ENCODE assay signal across 10 cellular contexts in genomic region chrX:137166591-137166990, GRCh38.
DNase-seq lines count a peak whose midpoint lies in the region; ATAC-seq and TF ChIP-seq lines count a peak whose summit lies in the region.
"Had no signal": no experiment of that assay in that cellular context is flagged by ENCODE, and none has a peak within 500 bp of the region (broad histone marks: within the 10 kb centered on the region; RNA-seq: fewer than 3 reads in every experiment).

No MANE protein-coding gene starts in this region.

- H3K4me3 ChIP-seq in HCT116 (replicated peaks in 1 of 2; ENCODE audit: low read depth in 1 of 2, low read length in 2 of 2), result no peak overlapping the region
- H3K4me3 ChIP-seq in right lobe of liver, result no peak overlapping the region

- H3K9ac ChIP-seq in HCT116 (ENCODE audit: low read length), result no peak overlapping the region

- H3K79me2 ChIP-seq in HCT116 (ENCODE audit: insufficient read depth, low read length), result no peaks in the 10 kb centered on the region

- RAD21 ChIA-PET in HCT116 (lab: Charles Lee; ENCODE audit: low non-redundant PET in 1 of 2, low total read pairs in 2 of 2, uncharacterized antibody in 2 of 2, unreplicated experiment in 2 of 2), result no interaction called here

- no peaks in the 10 kb centered on the region for H3K4me1 Mint-ChIP-seq in WTC11
- H3K4me1 Mint-ChIP-seq: memory B cell had no signal

- no peaks in the 10 kb centered on the region for H3K36me3 Mint-ChIP-seq in WTC11
- H3K36me3 Mint-ChIP-seq: memory B cell had no signal

- BruUV-seq in HCT116 (replicated peaks; lab: Mats Ljungman, UMichigan), result no TSS peak

- no peak overlapping the region for H3K4me3 Mint-ChIP-seq in WTC11
- H3K4me3 Mint-ChIP-seq: memory B cell had no signal

- H3K4me1 ChIP-seq in HCT116 (ENCODE audit: control insufficient read depth in 1 of 2, insufficient read depth in 2 of 2, low read length in 2 of 2), result no peaks in the 10 kb centered on the region
- no peaks in the 10 kb centered on the region for H3K4me1 ChIP-seq in right lobe of liver

- H3K9me3 Mint-ChIP-seq in WTC11, result no peaks in the 10 kb centered on the region
- H3K9me3 Mint-ChIP-seq: memory B cell had no signal

- H3K27ac ChIP-seq in HCT116 (ENCODE audit: low read depth, low read length) (no peak overlapping the region), right lobe of liver (no peak overlapping the region)

- TF ChIP-seq CTCF in HCT116 (IDR thresholded peaks at IDR 0.05 in 2 of 3, conservative IDR thresholded peaks at IDR 0.05 in 1 of 3; ENCODE audit: borderline replicate concordance in 1 of 3, insufficient read depth in 1 of 3, low read depth in 2 of 3, low read length in 2 of 3) (peak; percentile 4 to 43 (median 34); a peak in 3 of 6 replicates), WTC11 (IDR thresholded peaks at IDR 0.05) (peak; percentile 30; the same call in 1 of the 2 replicates), right lobe of liver (IDR thresholded peaks at IDR 0.05) (peak; percentile 43 to 65 (median 54))

- peak; percentile 15; the same call in 1 of the 2 replicates for TF ChIP-seq RAD21 in HCT116 (IDR thresholded peaks at IDR 0.05; ENCODE audit: low read depth)

- CTCF ChIA-PET in HCT116 (lab: Charles Lee), result no interaction called here
- CTCF ChIA-PET in WTC11 (lab: Charles Lee), result interaction anchor here (0.9 to 1.7 kb wide), 9 partner anchors 8 to 962 kb away, joined by 3 to 5 read pairs (median 4); no protein-coding TSS in a partner anchor

- H3K27me3 Mint-ChIP-seq in WTC11 (ENCODE audit: low read depth), result no peaks in the 10 kb centered on the region

- H4K20me1 ChIP-seq in HCT116 (ENCODE audit: insufficient read depth), result no peaks in the 10 kb centered on the region

- no peaks in the 10 kb centered on the region for H3K36me3 ChIP-seq in HCT116 (ENCODE audit: control insufficient read depth in 1 of 2, insufficient read depth in 2 of 2, low read length in 2 of 2)
- H3K36me3 ChIP-seq in right lobe of liver, result no peaks in the 10 kb centered on the region

- no peak overlapping the region for H2AFZ ChIP-seq in HCT116 (ENCODE audit: low read depth, low read length, poor library complexity, severe bottlenecking)

- no peaks in the 10 kb centered on the region for H3K27me3 ChIP-seq in HCT116 (ENCODE audit: insufficient read depth, low read length)
- no peaks in the 10 kb centered on the region for H3K27me3 ChIP-seq in right lobe of liver

- POLR2A ChIA-PET in HCT116 (lab: Charles Lee), result no interaction called here
- POLR2A ChIA-PET in WTC11 (lab: Charles Lee), result no interaction called here

- intact Hi-C loops in HCT116 (cut with micrococcal nuclease) (no loop called here), right lobe of liver (cut with DNase I) (no loop called here)

- 37% methylated on average over 2 of the region's 2 CpGs for WGBS in right lobe of liver (ENCODE audit: insufficient coverage, low coverage, low lambda C conversion rate, missing lambda C conversion rate)

- ATAC-seq in HCT116, result no peak
- 0 out of 2 replicates have a peak, but pooled peaks have one; percentile 52 for ATAC-seq in WTC11
- peak; percentile 59 to 82 (median 76) for ATAC-seq in right lobe of liver
- no peak for ATAC-seq in HG03521 (IDR thresholded peaks at IDR 0.05; ENCODE audit: unreplicated experiment)

- TF ChIP-seq POLR2A in HCT116 (IDR thresholded peaks at IDR 0.05; ENCODE audit: borderline replicate concordance, extremely low read depth, insufficient read depth, insufficient read length) (no peak), right lobe of liver (IDR thresholded peaks at IDR 0.05) (no peak)

- H3K9me3 ChIP-seq in HCT116 (ENCODE audit: control insufficient read depth in 1 of 2, insufficient read depth in 1 of 2, low read depth in 1 of 2, low read length in 2 of 2) (no peaks in the 10 kb centered on the region), right lobe of liver (no peaks in the 10 kb centered on the region)

- no peaks in the 10 kb centered on the region for H3K9me2 ChIP-seq in HCT116 (ENCODE audit: insufficient read depth)

- peak; percentile 35 for DNase-seq in NCI-H82 (lab: John Stamatoyannopoulos, UW)
- DNase-seq in NCI-H82 treated with DMSO at 0.1 percent for 48 hours (lab: John Stamatoyannopoulos, UW; ENCODE audit: unreplicated experiment), result no peak
- no peak for DNase-seq in HCT116 (ENCODE audit: low read depth, low spot score)
- DNase-seq in WTC11 (ENCODE audit: low spot score), result peak; percentile 53
- peak in 1 of 3 donors; percentile 24 for DNase-seq in right lobe of liver
- no peak for DNase-seq in middle frontal gyrus (ENCODE audit: extremely low spot score, low spot score)
- DNase-seq in NCI-H2029 (lab: John Stamatoyannopoulos, UW), result no peak
- DNase-seq: activated CD4-positive, CD25-positive, alpha-beta regulatory T cell had no signal

- no peak overlapping the region for H3K4me2 ChIP-seq in HCT116 (ENCODE audit: low read length)

- H3K27ac Mint-ChIP-seq in WTC11, result no peak overlapping the region
- H3K27ac Mint-ChIP-seq: memory B cell had no signal

TF ChIP-seq in HCT116, 20 proteins besides CTCF, POLR2A, EP300 and RAD21:
- TF ChIP-seq SRF (IDR thresholded peaks at IDR 0.05; ENCODE audit: low read depth) (no peak), CBX3 (IDR thresholded peaks at IDR 0.05; ENCODE audit: low read depth) (no peak), EGR1 (IDR thresholded peaks at IDR 0.05; ENCODE audit: low read depth) (no peak), EZH2phosphoT487 (IDR thresholded peaks at IDR 0.05; ENCODE audit: borderline replicate concordance) (no peak)
- TF ChIP-seq, protein P1, sequence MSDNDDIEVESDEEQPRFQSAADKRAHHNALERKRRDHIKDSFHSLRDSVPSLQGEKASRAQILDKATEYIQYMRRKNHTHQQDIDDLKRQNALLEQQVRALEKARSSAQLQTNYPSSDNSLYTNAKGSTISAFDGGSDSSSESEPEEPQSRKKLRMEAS (IDR thresholded peaks at IDR 0.05), result no peak

TF ChIP-seq in WTC11, 78 proteins besides CTCF, POLR2A, EP300 and RAD21 (continues in another document):
- TF ChIP-seq SMAD4 (CRISPR knock-in tag; IDR thresholded peaks at IDR 0.05) (no peak), EMX1 (CRISPR knock-in tag; IDR thresholded peaks at IDR 0.05) (no peak), ZBTB21 (CRISPR knock-in tag; IDR thresholded peaks at IDR 0.05; ENCODE audit: borderline replicate concordance) (no peak), HMGA2 (CRISPR knock-in tag; IDR thresholded peaks at IDR 0.05) (no peak), ZNF317 (CRISPR knock-in tag; IDR thresholded peaks at IDR 0.05; ENCODE audit: borderline replicate concordance, low read depth) (no peak), NR1H2 (CRISPR knock-in tag; IDR thresholded peaks at IDR 0.05) (no peak), ZNF219 (CRISPR knock-in tag; IDR thresholded peaks at IDR 0.05; ENCODE audit: borderline replicate concordance) (no peak), NR2C2 (CRISPR knock-in tag; IDR thresholded peaks at IDR 0.05) (no peak), MXD4 (CRISPR knock-in tag; IDR thresholded peaks at IDR 0.05; ENCODE audit: borderline replicate concordance) (no peak), PRDM15 (CRISPR knock-in tag; IDR thresholded peaks at IDR 0.05) (no peak)

Comparison
In these comparisons a context has a peak if more than half of its experiments do, and no peak if none do; other contexts are left out.
1. DNase-seq: peak in NCI-H82 (single experiment) and WTC11 (single experiment); none in NCI-H82 treated with DMSO at 0.1 percent for 48 hours (single experiment), HCT116 (single experiment), middle frontal gyrus (single experiment) and NCI-H2029 (single experiment).
2. ATAC-seq: peak in WTC11 (single experiment) and right lobe of liver (4 of 4); none in HCT116 (single experiment) and HG03521 (single experiment).
3. Peak in every context shown above with its lines, with median percentiles within 50 percentile points of each other: CTCF ChIP-seq.